ENCODE assay signal across 8 cellular contexts in genomic region chr20:33685328-33686007, GRCh38. TPM values are rescaled to one million over a fixed set of nuclear protein-coding genes. Genes with fewer than 3 reads are reported as not detected.
A peak's percentile ranks its signal among the peaks of the same experiment; 100 is the strongest.
DNase-seq lines count a peak whose midpoint lies in the region; ATAC-seq and TF ChIP-seq lines count a peak whose summit lies in the region.

No MANE protein-coding gene starts in this region.

- in situ Hi-C loops in GM13977 (cut with MboI; ENCODE audit: low pct_unique_long_range_greater_than_20kb, low sequenced_read_pairs, unreplicated experiment), result no loop called here

- ATAC-seq in HG02763 (IDR thresholded peaks at IDR 0.05; ENCODE audit: unreplicated experiment), result peak; percentile 27

- peak overlapping the region; percentile 49 for H3K4me3 ChIP-seq in AG04449 (ENCODE audit: low read depth, low read length)
- peak overlapping the region; percentile 54 for H3K4me3 ChIP-seq in fibroblast of villous mesenchyme (ENCODE audit: low read depth, low read length)
- peak overlapping the region; percentile 9 to 51 (median 43) for H3K4me3 ChIP-seq in skin epidermis

- H3K27ac ChIP-seq in skin epidermis, result peak overlapping the region in 17 of 21 experiments; percentile 15 to 74 (median 50)

- TF ChIP-seq CTCF in AG04449 (IDR thresholded peaks at IDR 0.05; ENCODE audit: insufficient read depth, low read length, missing control alignments) (no peak), GM13977 (IDR thresholded peaks at IDR 0.05; ENCODE audit: extremely low read depth, insufficient read depth, missing control alignments) (no peak), fibroblast of villous mesenchyme (IDR thresholded peaks at IDR 0.05; ENCODE audit: insufficient read depth, low read depth, low read length) (no peak)

- DNase-seq in AG04449 (ENCODE audit: low read depth, low spot score) (no peak), GM13977 (ENCODE audit: low spot score) (peak; percentile 88), NCI-H2081 (lab: John Stamatoyannopoulos, UW) (peak; percentile 48 to 75), fibroblast of villous mesenchyme (ENCODE audit: low read depth) (peak; percentile 22), NCI-H128 (lab: John Stamatoyannopoulos, UW; ENCODE audit: unreplicated experiment) (no peak)
- DNase-seq in activated CD4-positive, CD25-positive, alpha-beta regulatory T cell treated with anti-CD3 and anti-CD28 coated beads, Interleukin-2, amount 50 U/mL, for 72 hours, result peak; percentile 65

- POLR2A ChIA-PET in AG04449 (lab: Yijun Ruan, JAX), result no interaction called here

- CTCF ChIA-PET in AG04449 (lab: Yijun Ruan, JAX), result interaction anchor here (1.1 kb wide), 2 partner anchors 10 to 17 kb away, joined by 3 to 5 read pairs; no protein-coding TSS in a partner anchor

RNA-seq across cellular contexts. Expression of gene E2F1, which starts 0.7 kb away (rescaled TPM):
- total RNA-seq in fibroblast of villous mesenchyme, result 7.1 and 7.3 TPM in 2 replicates

RNA-seq across cellular contexts. Expression of gene NECAB3, which starts 11.2 kb away (rescaled TPM):
- total RNA-seq in fibroblast of villous mesenchyme, result 22.0 and 23.8 TPM in 2 replicates

RNA-seq across cellular contexts. Expression of gene ACTL10, which starts 18.7 kb away (rescaled TPM):
- total RNA-seq in fibroblast of villous mesenchyme, result 1.7 and 2.6 TPM in 2 replicates

RNA-seq across cellular contexts. Expression of gene C20orf144, which starts 23.3 kb away (rescaled TPM):
- under 0.01 and 0.32 TPM in 2 replicates for total RNA-seq in fibroblast of villous mesenchyme

RNA-seq across cellular contexts. Expression of gene PXMP4, which starts 34.6 kb away (rescaled TPM):
- total RNA-seq in fibroblast of villous mesenchyme, result 3.9 and 5.2 TPM in 2 replicates

Comparison
In these comparisons a context has a peak if more than half of its experiments do, and no peak if none do; other contexts are left out.
1. DNase-seq: peak in GM13977 (single experiment), NCI-H2081 (2 of 2), activated CD4-positive, CD25-positive, alpha-beta regulatory T cell treated with anti-CD3 and anti-CD28 coated beads, Interleukin-2, amount 50 U/mL, for 72 hours (single experiment) and fibroblast of villous mesenchyme (single experiment); none in AG04449 (single experiment) and NCI-H128 (single experiment).
2. Peak in every context shown above with its lines, with median percentiles within 50 percentile points of each other: H3K4me3 ChIP-seq.